In the genomic region with DNA sequence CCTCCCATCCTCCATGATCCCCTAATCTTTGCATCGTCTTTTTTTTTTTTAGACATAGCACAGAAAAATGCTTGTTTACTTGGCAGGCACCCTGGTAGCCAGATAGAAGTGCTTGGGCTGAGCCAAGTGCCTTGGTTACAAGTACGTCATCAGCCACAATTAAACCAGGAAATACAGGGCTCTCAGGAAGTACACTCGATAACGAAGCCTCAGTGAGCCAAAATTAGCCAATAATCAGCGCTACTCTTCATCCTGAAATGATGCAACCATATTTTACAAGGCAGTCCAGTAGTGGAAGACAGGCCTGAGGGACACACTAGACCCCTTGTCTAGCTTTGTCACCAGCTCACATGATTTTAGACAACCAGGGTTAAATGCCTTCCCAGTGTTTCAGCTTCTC, we compare ENCODE assay signal across 11 cellular contexts.
A peak's percentile ranks its signal among the peaks of the same experiment; 100 is the strongest.
DNase-seq lines count a peak whose midpoint lies in the region; ATAC-seq, FAIRE-seq and TF ChIP-seq lines count a peak whose summit lies in the region.
"Had no signal": no experiment of that assay in that cellular context is flagged by ENCODE, and none has a peak within 500 bp of the region (broad histone marks: within the 10 kb centered on the region; RNA-seq: fewer than 3 reads in every experiment).

No MANE protein-coding gene starts in this region.

- TF ChIP-seq POLR2A in GM12891 (IDR thresholded peaks at IDR 0.05; ENCODE audit: low read depth, low read length) = no peak

- H3K4me1 ChIP-seq in small intestine (ENCODE audit: control insufficient read depth in 2 of 2, insufficient read depth in 1 of 2, low read depth in 1 of 2, low read length in 1 of 2) = no peaks in the 10 kb centered on the region

- no peak overlapping the region for H3K4me3 ChIP-seq in small intestine (ENCODE audit: low read depth in 1 of 2, low read length in 2 of 2)

- WGBS in small intestine, 3 donors = 50 to 54% (median 52%) methylated on average over 5 of the region's 5 CpGs

- intact Hi-C loops in Right ventricle myocardium superior (cut with DNase I) = no loop called here

- no peaks in the 10 kb centered on the region for H3K36me3 ChIP-seq in small intestine (ENCODE audit: control insufficient read depth in 2 of 2, insufficient read depth in 2 of 2, low read length in 2 of 2)

- ATAC-seq in GM21447 (IDR thresholded peaks at IDR 0.05; ENCODE audit: unreplicated experiment) (peak; percentile 48), Right ventricle myocardium superior (ENCODE audit: poor library complexity) (peak; percentile 98), HG02981 (IDR thresholded peaks at IDR 0.05; ENCODE audit: unreplicated experiment) (no peak)

- FAIRE-seq in small intestine (lab: Jason Lieb, UNC) (no peak), GM12891 (lab: Jason Lieb, UNC) (no peak)
- FAIRE-seq: GM12892 had no signal

- H3K27me3 ChIP-seq in small intestine (ENCODE audit: control insufficient read depth in 2 of 2, insufficient read depth in 2 of 2, low read length in 2 of 2) = no peaks in the 10 kb centered on the region

- H3K9me3 ChIP-seq in small intestine (ENCODE audit: control insufficient read depth, low read depth) = no peaks in the 10 kb centered on the region

- H3K27ac ChIP-seq in small intestine (ENCODE audit: low read depth in 1 of 2, low read length in 1 of 2) = no peak overlapping the region
- H3K27ac ChIP-seq: RWPE1 had no signal

- peak; percentile 14 for DNase-seq in OCI-M1 (lab: John Stamatoyannopoulos, UW)
- DNase-seq in Right ventricle myocardium superior = peak; percentile 52
- peak; percentile 35 for DNase-seq in small intestine
- no peak for DNase-seq in GM12891 (ENCODE audit: insufficient read length, low spot score)
- no peak for DNase-seq in NCI-H2227 (lab: John Stamatoyannopoulos, UW; ENCODE audit: unreplicated experiment)
- DNase-seq in central memory CD4-positive, alpha-beta T cell = no peak
- DNase-seq: activated gamma-delta T cell treated with Interleukin-2 at 50 U/mL for 16 hours had no signal

TF ChIP-seq in GM12891, 5 proteins besides CTCF, POLR2A, EP300 and RAD21:
- TF ChIP-seq TAF1 (IDR thresholded peaks at IDR 0.05; ENCODE audit: low read depth, low read length) (no peak), POU2F2 (IDR thresholded peaks at IDR 0.05; ENCODE audit: low read depth, low read length) (no peak), PAX5 (IDR thresholded peaks at IDR 0.05; ENCODE audit: insufficient read depth, low read length, severe bottlenecking) (no peak), SPI1 (IDR thresholded peaks at IDR 0.05; ENCODE audit: low read depth, low read length) (no peak), POLR2AphosphoS5 (IDR thresholded peaks at IDR 0.05; ENCODE audit: low read depth, low read length) (no peak)
TF ChIP-seq in GM12891: peak in this region for 0.

Comparison
In these comparisons a context has a peak if more than half of its experiments do, and no peak if none do; other contexts are left out.
1. DNase-seq: peak in OCI-M1 (single experiment), Right ventricle myocardium superior (single experiment) and small intestine (single experiment); none in GM12891 (single experiment), NCI-H2227 (single experiment) and central memory CD4-positive, alpha-beta T cell (single experiment).